ENCODE assay signal across 8 cellular contexts in the genomic region with DNA sequence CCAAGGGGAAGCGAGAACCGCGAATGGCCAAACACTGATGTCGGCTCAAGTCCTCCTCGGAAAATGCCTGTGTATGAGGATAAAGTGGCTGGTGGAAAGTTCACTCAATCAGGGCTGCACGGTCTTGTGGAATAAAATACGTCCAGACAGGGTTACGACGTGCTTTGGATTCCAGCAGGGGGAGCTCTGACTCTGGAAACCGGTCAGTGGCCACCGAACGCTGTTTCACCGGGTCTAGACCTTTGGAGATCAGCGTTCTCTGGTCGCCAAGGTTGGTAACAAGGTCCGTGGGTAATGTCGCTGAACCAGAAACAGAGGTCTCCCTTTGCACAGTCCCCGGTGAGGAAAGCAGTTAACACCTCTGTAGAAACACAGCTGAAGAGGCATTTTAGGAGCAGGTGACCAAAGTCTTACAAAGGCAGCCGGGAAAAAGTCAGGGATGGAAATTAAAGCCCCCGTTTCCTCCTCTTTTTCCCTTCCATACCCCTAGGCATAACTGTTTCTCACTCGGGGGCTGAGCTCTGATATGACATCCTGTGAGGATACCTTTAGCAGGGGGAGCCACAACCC. TPM values are rescaled to one million over a fixed set of nuclear protein-coding genes. Genes with fewer than 3 reads are reported as not detected.
DNase-seq lines count a peak whose midpoint lies in the region; ATAC-seq and TF ChIP-seq lines count a peak whose summit lies in the region.

No MANE protein-coding gene starts in this region.

- H3K27ac Mint-ChIP-seq in naive thymus-derived CD4-positive, alpha-beta T cell = no peak overlapping the region

- H3K4me2 ChIP-seq in OCI-LY1 (ENCODE audit: low read length) = no peak overlapping the region

- no peaks in the 10 kb centered on the region for H3K79me2 ChIP-seq in OCI-LY1 (ENCODE audit: insufficient read depth, low read length)

- peaks cover 55 to 73% (median 62%) of the 10 kb centered on the region in 5 donors for H3K27me3 Mint-ChIP-seq in naive thymus-derived CD4-positive, alpha-beta T cell

- CTCF ChIA-PET in naive thymus-derived CD4-positive, alpha-beta T cell (lab: Charles Lee) = interaction anchor here (0.8 to 6.7 kb wide), 3 partner anchors 17 to 940 kb away, joined by 3 to 58 read pairs (median 4); no protein-coding TSS in a partner anchor

- TF ChIP-seq POLR2A in esophagus squamous epithelium (IDR thresholded peaks at IDR 0.05) = no peak

- H3F3A ChIP-seq in OCI-LY1 (ENCODE audit: insufficient read depth, low read length) = no peaks in the 10 kb centered on the region

- no peaks in the 10 kb centered on the region for H3K9me3 Mint-ChIP-seq in naive thymus-derived CD4-positive, alpha-beta T cell

- POLR2A ChIA-PET in naive thymus-derived CD4-positive, alpha-beta T cell (lab: Charles Lee) = interaction anchor here (0.6 to 1.5 kb wide), 2 partner anchors 638 to 939 kb away, joined by 3 to 4 read pairs; no protein-coding TSS in a partner anchor

- H3K9me3 ChIP-seq in HUES64 (ENCODE audit: insufficient read depth, low read depth, low read length) (no peaks in the 10 kb centered on the region), OCI-LY1 (ENCODE audit: low read length) (no peaks in the 10 kb centered on the region), esophagus squamous epithelium (no peaks in the 10 kb centered on the region)
- H3K9me3 ChIP-seq in naive thymus-derived CD4-positive, alpha-beta T cell (ENCODE audit: control insufficient read depth in 2 of 3, low read length in 3 of 3) = no peaks in the 10 kb centered on the region

- H3K27me3 ChIP-seq in HUES64 (ENCODE audit: insufficient read depth, low read length) = peaks cover 10% of the 10 kb centered on the region
- H3K27me3 ChIP-seq in OCI-LY1 (ENCODE audit: insufficient read depth, low read length) = no peaks in the 10 kb centered on the region
- H3K27me3 ChIP-seq in esophagus squamous epithelium = peaks cover 0 to 86% (median 1%) of the 10 kb centered on the region in 4 donors
- H3K27me3 ChIP-seq in naive thymus-derived CD4-positive, alpha-beta T cell (ENCODE audit: control insufficient read depth in 2 of 2, insufficient read depth in 2 of 2, low read length in 2 of 2) = peaks cover 3 to 7% of the 10 kb centered on the region in 2 donors

- no peaks in the 10 kb centered on the region for H4K20me1 ChIP-seq in OCI-LY1 (ENCODE audit: insufficient read depth, low read length)

- H3K4me3 ChIP-seq in HUES64 (ENCODE audit: low read length) = peak overlapping the region; percentile 46
- H3K4me3 ChIP-seq in OCI-LY1 (ENCODE audit: low read depth, low read length, poor library complexity, severe bottlenecking) = no peak overlapping the region
- H3K4me3 ChIP-seq in esophagus squamous epithelium = peak overlapping the region in 1 of 4 donors; percentile 42
- H3K4me3 ChIP-seq in naive thymus-derived CD4-positive, alpha-beta T cell (ENCODE audit: low read length) = no peak overlapping the region

- H3K4me1 ChIP-seq in HUES64 (ENCODE audit: insufficient read depth, low read length) = peaks cover 21% of the 10 kb centered on the region
- H3K4me1 ChIP-seq in OCI-LY1 (ENCODE audit: insufficient read depth, low read length, severe bottlenecking) = no peaks in the 10 kb centered on the region
- peaks cover 0 to 16% (median 4%) of the 10 kb centered on the region in 3 donors for H3K4me1 ChIP-seq in esophagus squamous epithelium
- H3K4me1 ChIP-seq in naive thymus-derived CD4-positive, alpha-beta T cell (ENCODE audit: control insufficient read depth in 2 of 2, insufficient read depth in 2 of 2, low read length in 2 of 2) = peaks cover 0 to 3% of the 10 kb centered on the region in 2 donors

- H3K9me2 ChIP-seq in OCI-LY1 (ENCODE audit: low read depth, low read length) = no peaks in the 10 kb centered on the region

- no peaks in the 10 kb centered on the region for H3K36me3 Mint-ChIP-seq in naive thymus-derived CD4-positive, alpha-beta T cell

- H3K27ac ChIP-seq in HUES64 (ENCODE audit: low read depth, low read length) (no peak overlapping the region), OCI-LY1 (ENCODE audit: low read depth, low read length, poor library complexity, severe bottlenecking) (no peak overlapping the region), esophagus squamous epithelium (no peak overlapping the region)
- H3K27ac ChIP-seq in naive thymus-derived CD4-positive, alpha-beta T cell (ENCODE audit: low read depth, low read length) = no peak overlapping the region

- H3K9ac ChIP-seq in HUES64 (ENCODE audit: low read depth, low read length) (no peak overlapping the region), OCI-LY1 (ENCODE audit: low read length) (no peak overlapping the region)

- intact Hi-C loops in esophagus squamous epithelium (cut with DNase I) = loop anchor here (5.0 kb wide), 1 partner anchor 940 kb away; no protein-coding TSS in a partner anchor
- intact Hi-C loops in naive thymus-derived CD4-positive, alpha-beta T cell (cut with micrococcal nuclease) = loop anchor here (1.0 to 10.0 kb wide), 13 partner anchors 47 to 1282 kb away; a partner anchor contains a TSS

- peak; percentile 75 for DNase-seq in A172 (ENCODE audit: low spot score)
- DNase-seq in activated T-cell treated with anti-CD3 and anti-CD28 coated beads for 1 hour (ENCODE audit: low read depth) = peak; percentile 61
- no peak for DNase-seq in esophagus squamous epithelium (lab: John Stamatoyannopoulos, UW)
- peak; percentile 40 to 74 (median 67) for DNase-seq in naive thymus-derived CD4-positive, alpha-beta T cell
- DNase-seq in stimulated activated CD8-positive, alpha-beta memory T cell treated with anti-CD3 and anti-CD28 coated beads, Interleukin-7, amount 100 ng/mL, for 48 hours (ENCODE audit: extremely low read depth in 1 of 2, low read depth in 1 of 2) = peak; percentile 22 to 52

- ATAC-seq in GM18511 (IDR thresholded peaks at IDR 0.05; ENCODE audit: unreplicated experiment) = peak; percentile 88
- peak; percentile 87 for ATAC-seq in naive thymus-derived CD4-positive, alpha-beta T cell

- peaks cover 0 to 12% (median 4%) of the 10 kb centered on the region in 7 donors for H3K4me1 Mint-ChIP-seq in naive thymus-derived CD4-positive, alpha-beta T cell

- WGBS in HUES64 = 11% methylated on average over 21 of the region's 21 CpGs
- 3 to 6% methylated on average over 21 of the region's 21 CpGs for WGBS in esophagus squamous epithelium, 2 donors

- TF ChIP-seq CTCF in OCI-LY1 (IDR thresholded peaks at IDR 0.05; ENCODE audit: low read length) (peak; percentile 89), esophagus squamous epithelium (IDR thresholded peaks at IDR 0.05) (peak; percentile 75 to 93 (median 86))

- H2AFZ ChIP-seq in OCI-LY1 (ENCODE audit: low read length) = no peak overlapping the region

- peak overlapping the region in 1 of 10 donors; percentile 62 for H3K4me3 Mint-ChIP-seq in naive thymus-derived CD4-positive, alpha-beta T cell

- H3K36me3 ChIP-seq in HUES64 (ENCODE audit: insufficient read depth, low read length) (no peaks in the 10 kb centered on the region), OCI-LY1 (ENCODE audit: insufficient read depth, low read length) (no peaks in the 10 kb centered on the region), esophagus squamous epithelium (no peaks in the 10 kb centered on the region)
- no peaks in the 10 kb centered on the region for H3K36me3 ChIP-seq in naive thymus-derived CD4-positive, alpha-beta T cell (ENCODE audit: control insufficient read depth in 2 of 3, insufficient read depth in 3 of 3, low read length in 3 of 3)

RNA-seq across cellular contexts. Expression of a gene that starts 47.8 kb away (rescaled TPM):
- total RNA-seq in A172 (2014; rRNA removed; shearing (Covaris generic)) = 7.5 and 11.4 TPM in 2 replicates
- polyA plus RNA-seq in HUES64 (2013, experiment 1 of 2) = 70.6 TPM
- polyA plus RNA-seq in HUES64 (2013, experiment 2 of 2) = 73.0 TPM
- total RNA-seq in esophagus squamous epithelium = 10 to 100 TPM in 2 of 4 donors, 1 to 10 TPM in 2; 8.8 to 18.4 (median 10.6) TPM
- total RNA-seq in naive thymus-derived CD4-positive, alpha-beta T cell = 10 to 100 TPM in 1 of 5 experiments, 1 to 10 TPM in 1, under 1 TPM in 3; 0.46 to 86.7 (median 0.85) TPM
- polyA plus RNA-seq in naive thymus-derived CD4-positive, alpha-beta T cell = 1 to 10 TPM in 1 of 2 donors, under 1 TPM in 1; 0.63 to 1.3 TPM
